ENCODE assay signal across 16 cellular contexts in genomic region chr7:4145576-4145975, GRCh38.
"Had no signal": no experiment of that assay in that cellular context is flagged by ENCODE, and none has a peak within 500 bp of the region (broad histone marks: within the 10 kb centered on the region; RNA-seq: fewer than 3 reads in every experiment).

No MANE protein-coding gene starts in this region.

- DNase-seq: central memory CD4-positive, alpha-beta T cell; cortex of kidney; effector memory CD8-positive, alpha-beta T cell; esophagus squamous epithelium; foreskin fibroblast; kidney glomerular epithelial cell; stimulated activated CD4-positive, alpha-beta T cell treated with anti-CD3 and anti-CD28 coated beads, Interleukin-15, amount 100 ng/mL, for 24 hours; stimulated activated CD4-positive, alpha-beta T cell treated with anti-CD3 and anti-CD28 coated beads, Interleukin-1b, Interleukin-23, amount 100 ng/mL, for 48 hours; stimulated activated CD4-positive, alpha-beta T cell treated with anti-CD3 and anti-CD28 coated beads, Interleukin-4, amount 100 ng/mL, for 4 hours; stimulated activated naive B cell treated with anti-CD40 and anti-IgM and Interleukin-4, amounts not matched to agents 10 μg/mL and 1 μg/mL and 100 μg/mL, for 72 hours; stimulated activated naive CD8-positive, alpha-beta T cell treated with anti-CD3 and anti-CD28 coated beads, Interleukin-15, amount 100 ng/mL, for 72 hours had no signal

- H3K27me3 ChIP-seq: testis, transverse colon had no signal

- H3K4me3 ChIP-seq: testis, transverse colon had no signal

- H3K4me1 ChIP-seq: testis had no signal

- H3K27ac Mint-ChIP-seq: effector memory CD8-positive, alpha-beta T cell; naive thymus-derived CD4-positive, alpha-beta T cell; stimulated activated naive B cell treated with anti-CD40 and anti-IgM and Interleukin-4, amounts not matched to agents 10 μg/mL and 1 μg/mL and 100 μg/mL, for 72 hours; stimulated activated naive CD8-positive, alpha-beta T cell treated with anti-CD3 and anti-CD28 coated beads, Interleukin-15, amount 100 ng/mL, for 72 hours had no signal

- H3K27ac ChIP-seq: esophagus squamous epithelium, gastroesophageal sphincter, spleen, testis had no signal

- H3K9me3 ChIP-seq: esophagus squamous epithelium, gastroesophageal sphincter, spleen, testis, transverse colon had no signal

- H3K4me3 Mint-ChIP-seq: effector memory CD8-positive, alpha-beta T cell; stimulated activated naive B cell treated with anti-CD40 and anti-IgM and Interleukin-4, amounts not matched to agents 10 μg/mL and 1 μg/mL and 100 μg/mL, for 72 hours; stimulated activated naive CD8-positive, alpha-beta T cell treated with anti-CD3 and anti-CD28 coated beads, Interleukin-15, amount 100 ng/mL, for 72 hours had no signal

- H3K36me3 ChIP-seq: esophagus squamous epithelium, gastroesophageal sphincter, transverse colon had no signal

- H3K9me3 Mint-ChIP-seq: effector memory CD8-positive, alpha-beta T cell; naive thymus-derived CD4-positive, alpha-beta T cell; stimulated activated naive B cell treated with anti-CD40 and anti-IgM and Interleukin-4, amounts not matched to agents 10 μg/mL and 1 μg/mL and 100 μg/mL, for 72 hours; stimulated activated naive CD8-positive, alpha-beta T cell treated with anti-CD3 and anti-CD28 coated beads, Interleukin-15, amount 100 ng/mL, for 72 hours had no signal
